9 cellular contexts compared by ENCODE assay signal in the genomic region with DNA sequence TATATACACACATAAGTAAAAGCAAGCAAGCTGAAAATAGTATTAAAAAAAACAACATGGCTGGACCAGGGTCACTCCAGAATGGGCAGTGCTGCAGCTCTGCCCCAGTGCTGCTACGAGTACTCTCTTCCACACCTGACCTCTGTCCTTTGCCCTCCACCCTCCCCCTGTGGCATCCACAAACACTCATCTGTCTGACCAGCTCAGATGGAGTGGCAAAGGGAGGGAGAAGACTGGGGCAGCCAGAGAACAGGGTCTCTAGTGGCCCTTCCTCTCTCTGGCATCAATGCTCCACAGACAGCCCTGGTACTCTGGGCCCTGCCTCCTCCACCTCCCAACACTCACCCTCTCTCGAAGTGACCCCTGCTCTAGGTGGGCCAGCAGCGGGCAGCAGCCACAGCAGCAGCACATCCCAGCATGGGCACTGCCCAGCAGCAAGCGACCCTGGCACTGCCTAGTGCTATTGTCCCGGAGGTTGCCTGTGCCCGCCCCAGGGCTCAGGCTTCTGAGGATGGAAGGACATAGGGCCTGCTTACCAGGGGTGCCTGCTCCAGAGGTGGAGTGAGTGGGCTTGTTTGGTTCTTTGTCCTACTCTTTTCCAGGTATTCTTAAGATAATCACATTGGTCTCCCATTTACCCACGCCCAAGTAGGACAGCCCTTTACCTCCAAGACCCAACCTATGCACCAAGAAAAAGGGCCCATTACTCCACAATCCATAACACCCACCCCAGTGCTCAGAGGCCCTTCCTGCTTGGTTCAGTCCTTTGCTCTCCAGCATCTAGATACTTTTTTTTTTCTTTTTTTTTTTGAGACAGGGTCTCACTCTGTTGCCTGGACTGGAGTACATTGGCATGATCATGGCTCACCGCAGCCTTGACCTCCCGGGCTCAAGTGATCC. TPM values are rescaled to one million over a fixed set of nuclear protein-coding genes. Genes with fewer than 3 reads are reported as not detected.
DNase-seq lines count a peak whose midpoint lies in the region; ATAC-seq, FAIRE-seq and TF ChIP-seq lines count a peak whose summit lies in the region.
"Had no signal": no experiment of that assay in that cellular context is flagged by ENCODE, and none has a peak within 500 bp of the region (broad histone marks: within the 10 kb centered on the region; RNA-seq: fewer than 3 reads in every experiment).

No MANE protein-coding gene starts in this region.

- H3K4me1 Mint-ChIP-seq in activated CD4-positive, alpha-beta T cell treated with anti-CD3 and anti-CD28 coated beads, Interleukin-2, amount 10 ng/mL, durations not matched to agents 7 days and 5 days: peaks cover 91% of the 10 kb centered on the region

- no peak overlapping the region for H3K9ac ChIP-seq in kidney (ENCODE audit: low read length in 2 of 2)

- H3K4me3 Mint-ChIP-seq in activated CD4-positive, alpha-beta T cell treated with anti-CD3 and anti-CD28 coated beads, Interleukin-2, amount 10 ng/mL, durations not matched to agents 7 days and 5 days: peak overlapping the region; percentile 8

- H3K4me1 ChIP-seq in left lung (peaks cover 85 to 96% of the 10 kb centered on the region in 2 donors), stomach (peaks cover 92 to 100% (median 100%) of the 10 kb centered on the region in 4 donors), kidney (ENCODE audit: control insufficient read depth in 1 of 2, insufficient read depth in 1 of 2, low read depth in 1 of 2, low read length in 2 of 2) (peaks cover 20 to 57% of the 10 kb centered on the region in 2 donors)

- no peak for TF ChIP-seq POLR2A in stomach (IDR thresholded peaks at IDR 0.05)

- H3K9me3 ChIP-seq in left lung: no peaks in the 10 kb centered on the region
- no peaks in the 10 kb centered on the region for H3K9me3 ChIP-seq in stomach
- no peaks in the 10 kb centered on the region for H3K9me3 ChIP-seq in kidney (ENCODE audit: control insufficient read depth in 1 of 2, low read length in 2 of 2)

- intact Hi-C loops in left lung (cut with DNase I): no loop called here
- intact Hi-C loops in stomach (cut with DNase I; ENCODE audit: low total_unique reads): no loop called here
- intact Hi-C loops in kidney (cut with DNase I): no loop called here

- WGBS in stomach, 5 donors: 79 to 85% (median 84%) methylated on average over 8 to 9 of the region's 9 CpGs

- H3K9me3 Mint-ChIP-seq in activated CD4-positive, alpha-beta T cell treated with anti-CD3 and anti-CD28 coated beads, Interleukin-2, amount 10 ng/mL, durations not matched to agents 7 days and 5 days: no peaks in the 10 kb centered on the region
- H3K9me3 Mint-ChIP-seq in activated naive CD4-positive, alpha-beta T cell treated with anti-CD3 and anti-CD28 coated beads, Interleukin-2, amount 50 U/mL, for 72 hours: no peaks in the 10 kb centered on the region

- H3K4me3 ChIP-seq in left lung (no peak overlapping the region), stomach (no peak overlapping the region), kidney (ENCODE audit: low read length in 2 of 2) (no peak overlapping the region)

- no peak for TF ChIP-seq EP300 in stomach (IDR thresholded peaks at IDR 0.05)

- peaks cover 76% of the 10 kb centered on the region for H3K36me3 Mint-ChIP-seq in activated CD4-positive, alpha-beta T cell treated with anti-CD3 and anti-CD28 coated beads, Interleukin-2, amount 10 ng/mL, durations not matched to agents 7 days and 5 days (ENCODE audit: low read depth)
- peaks cover 42% of the 10 kb centered on the region in 2 donors for H3K36me3 Mint-ChIP-seq in activated naive CD4-positive, alpha-beta T cell treated with anti-CD3 and anti-CD28 coated beads, Interleukin-2, amount 50 U/mL, for 72 hours

- POLR2A ChIA-PET in activated CD4-positive, alpha-beta T cell treated with anti-CD3 and anti-CD28 coated beads, Interleukin-2, amount 10 ng/mL, durations not matched to agents 7 days and 5 days (lab: Charles Lee): no interaction called here

- CTCF ChIA-PET in activated CD4-positive, alpha-beta T cell treated with anti-CD3 and anti-CD28 coated beads, Interleukin-2, amount 10 ng/mL, durations not matched to agents 7 days and 5 days (lab: Charles Lee): interaction anchor here (2.6 kb wide), 1 partner anchor 18 kb away, joined by 9 read pairs; no protein-coding TSS in a partner anchor

- FAIRE-seq in kidney (lab: Jason Lieb, UNC): no peak

- no peak for ATAC-seq in activated naive CD4-positive, alpha-beta T cell treated with anti-CD3 and anti-CD28 coated beads, Interleukin-2, amount 50 U/mL, for 72 hours
- no peak for ATAC-seq in left lung

- H3K36me3 ChIP-seq in left lung (peaks cover 0 to 43% of the 10 kb centered on the region in 2 donors), stomach (peaks cover 8 to 45% (median 29%) of the 10 kb centered on the region in 4 donors), kidney (ENCODE audit: control insufficient read depth in 1 of 2, insufficient read depth in 2 of 2, low read length in 2 of 2) (no peaks in the 10 kb centered on the region)

- TF ChIP-seq CTCF in left lung (IDR thresholded peaks at IDR 0.05) (no peak), stomach (IDR thresholded peaks at IDR 0.05) (no peak), kidney (IDR thresholded peaks at IDR 0.05; ENCODE audit: borderline replicate concordance, extremely low read depth, insufficient read depth) (no peak)

- no peaks in the 10 kb centered on the region for H3K27me3 Mint-ChIP-seq in activated CD4-positive, alpha-beta T cell treated with anti-CD3 and anti-CD28 coated beads, Interleukin-2, amount 10 ng/mL, durations not matched to agents 7 days and 5 days

- peak overlapping the region; percentile 53 to 96 for H3K27ac ChIP-seq in left lung
- peak overlapping the region in 3 of 5 donors; percentile 81 to 98 (median 93) for H3K27ac ChIP-seq in stomach
- no peak overlapping the region for H3K27ac ChIP-seq in kidney (ENCODE audit: low read depth in 2 of 2, low read length in 2 of 2)

- H3K27me3 ChIP-seq in left lung (no peaks in the 10 kb centered on the region), stomach (no peaks in the 10 kb centered on the region)

- no peak for DNase-seq in activated CD4-positive, alpha-beta T cell treated with anti-CD3 and anti-CD28 coated beads, Interleukin-2, amount 10 ng/mL, durations not matched to agents 7 days and 5 days
- no peak for DNase-seq in activated CD4-positive, alpha-beta T cell treated with anti-CD3 and anti-CD28 coated beads for 48 hours
- no peak for DNase-seq in activated naive CD4-positive, alpha-beta T cell treated with anti-CD3 and anti-CD28 coated beads, Interleukin-2, amount 50 U/mL, for 72 hours (ENCODE audit: low spot score in 2 of 2)
- no peak for DNase-seq in left lung
- no peak for DNase-seq in stomach
- DNase-seq in kidney: no peak
- no peak for DNase-seq in NCI-H526 (lab: John Stamatoyannopoulos, UW)
- no peak for DNase-seq in NCI-H1092 treated with DMSO at 0.1 percent for 48 hours (lab: John Stamatoyannopoulos, UW)
- DNase-seq: HCEC 1CT had no signal

- H3K27ac Mint-ChIP-seq in activated CD4-positive, alpha-beta T cell treated with anti-CD3 and anti-CD28 coated beads, Interleukin-2, amount 10 ng/mL, durations not matched to agents 7 days and 5 days: peak overlapping the region; percentile 76
- peak overlapping the region; percentile 89 to 96 for H3K27ac Mint-ChIP-seq in activated naive CD4-positive, alpha-beta T cell treated with anti-CD3 and anti-CD28 coated beads, Interleukin-2, amount 50 U/mL, for 72 hours

RNA-seq across cellular contexts. Expression of a gene that starts 6.2 kb away (rescaled TPM):
- 100 to 1,000 TPM; 157 to 191 TPM for total RNA-seq in activated CD4-positive, alpha-beta T cell treated with anti-CD3 and anti-CD28 coated beads, Interleukin-2, amount 10 ng/mL, durations not matched to agents 7 days and 5 days
- total RNA-seq in activated naive CD4-positive, alpha-beta T cell treated with anti-CD3 and anti-CD28 coated beads, Interleukin-2, amount 50 U/mL, for 72 hours: 100 to 1,000 TPM; 131 to 238 TPM
- 100 to 1,000 TPM; 158 to 290 TPM for total RNA-seq in left lung
- 100 to 1,000 TPM in 3 of 5 donors, 10 to 100 TPM in 2; 34.8 to 376 (median 180) TPM for total RNA-seq in stomach
- 10 to 100 TPM; 20.4 to 27.6 (median 24.7) TPM for polyA plus RNA-seq in stomach
- 99.6 TPM for total RNA-seq in kidney
- 32.3 TPM for polyA plus RNA-seq in kidney (ENCODE audit: insufficient read depth, low read depth, low replicate concordance)

RNA-seq across cellular contexts. Expression of a gene that starts 30.7 kb away (rescaled TPM):
- not detected for total RNA-seq in activated CD4-positive, alpha-beta T cell treated with anti-CD3 and anti-CD28 coated beads, Interleukin-2, amount 10 ng/mL, durations not matched to agents 7 days and 5 days
- not detected for total RNA-seq in activated naive CD4-positive, alpha-beta T cell treated with anti-CD3 and anti-CD28 coated beads, Interleukin-2, amount 50 U/mL, for 72 hours
- total RNA-seq in left lung: not detected
- 10 to 100 TPM in 1 of 5 donors, not detected in 4; 50.4 TPM for total RNA-seq in stomach
- polyA plus RNA-seq in stomach: not detected
- total RNA-seq in kidney: not detected
- 0.32 TPM for polyA plus RNA-seq in kidney (ENCODE audit: insufficient read depth, low read depth, low replicate concordance)

RNA-seq across cellular contexts. Expression of a gene that starts 37.9 kb away (rescaled TPM):
- 10 to 100 TPM; 66.3 to 67.3 TPM for total RNA-seq in activated CD4-positive, alpha-beta T cell treated with anti-CD3 and anti-CD28 coated beads, Interleukin-2, amount 10 ng/mL, durations not matched to agents 7 days and 5 days
- total RNA-seq in activated naive CD4-positive, alpha-beta T cell treated with anti-CD3 and anti-CD28 coated beads, Interleukin-2, amount 50 U/mL, for 72 hours: 100 to 1,000 TPM in 1 of 2 donors, 10 to 100 TPM in 1; 81.2 to 100 TPM
- total RNA-seq in left lung (10 to 100 TPM; 38.2 to 39.3 TPM), stomach (100 to 1,000 TPM in 2 of 5 donors, 10 to 100 TPM in 3; 49.2 to 126 (median 78.4) TPM), kidney (57.4 TPM)
- polyA plus RNA-seq in stomach (10 to 100 TPM in 1 of 3 donors, 1 to 10 TPM in 2; 4.9 to 26.1 (median 9.3) TPM), kidney (ENCODE audit: insufficient read depth, low read depth, low replicate concordance) (19.8 TPM)

RNA-seq across cellular contexts. Expression of a gene that starts 48.6 kb away (rescaled TPM):
- 100 to 1,000 TPM; 235 to 273 TPM for total RNA-seq in activated CD4-positive, alpha-beta T cell treated with anti-CD3 and anti-CD28 coated beads, Interleukin-2, amount 10 ng/mL, durations not matched to agents 7 days and 5 days
- 100 to 1,000 TPM; 178 TPM for total RNA-seq in activated naive CD4-positive, alpha-beta T cell treated with anti-CD3 and anti-CD28 coated beads, Interleukin-2, amount 50 U/mL, for 72 hours
- total RNA-seq in left lung: 100 to 1,000 TPM; 284 to 296 TPM
- 100 to 1,000 TPM in 4 of 5 donors, 10 to 100 TPM in 1; 67.1 to 354 (median 216) TPM for total RNA-seq in stomach
- polyA plus RNA-seq in stomach: 100 to 1,000 TPM; 223 to 309 (median 242) TPM
- total RNA-seq in kidney: 175 TPM
- 300 TPM for polyA plus RNA-seq in kidney (ENCODE audit: insufficient read depth, low read depth, low replicate concordance)

Comparison
In these comparisons a context has a peak if more than half of its experiments do, and no peak if none do; other contexts are left out.
1. H3K27ac ChIP-seq: peak in left lung (2 of 2) and stomach (3 of 5); none in kidney (0 of 2).